ENCODE assay signal across 8 cellular contexts in genomic region chr3:152405915-152406802, GRCh38.
DNase-seq lines count a peak whose midpoint lies in the region; ATAC-seq and TF ChIP-seq lines count a peak whose summit lies in the region.

No MANE protein-coding gene starts in this region.

- TF ChIP-seq CTCF in chondrocyte (IDR thresholded peaks at IDR 0.05): no peak
- no peak for TF ChIP-seq CTCF in natural killer cell (IDR thresholded peaks at IDR 0.05)

- H3K9me3 Mint-ChIP-seq in chondrocyte (ENCODE audit: low read depth) (no peaks in the 10 kb centered on the region), natural killer cell (no peaks in the 10 kb centered on the region)

- H3K36me3 Mint-ChIP-seq in chondrocyte (ENCODE audit: low read depth): no peaks in the 10 kb centered on the region
- no peaks in the 10 kb centered on the region for H3K36me3 Mint-ChIP-seq in natural killer cell

- H3K4me3 Mint-ChIP-seq in chondrocyte (ENCODE audit: unreplicated experiment) (peak overlapping the region; percentile 36), natural killer cell (no peak overlapping the region)

- ATAC-seq in natural killer cell (no peak), GM21423 (IDR thresholded peaks at IDR 0.05; ENCODE audit: unreplicated experiment) (no peak)

- H3K27ac Mint-ChIP-seq in chondrocyte (ENCODE audit: unreplicated experiment) (peak overlapping the region; percentile 85), natural killer cell (peak overlapping the region; percentile 83 to 91)

- intact Hi-C loops in natural killer cell (cut with micrococcal nuclease): loop anchor here (10.0 kb wide), 1 partner anchor 131 kb away; no protein-coding TSS in a partner anchor

- DNase-seq in CD1c-positive myeloid dendritic cell (ENCODE audit: extremely low spot score) (peak; percentile 79), NCI-H1436 treated with DMSO at 0.1 percent for 48 hours (lab: John Stamatoyannopoulos, UW) (peak; percentile 81), chondrocyte (ENCODE audit: low spot score) (no peak), natural killer cell (no peak), NCI-H748 (lab: John Stamatoyannopoulos, UW; ENCODE audit: unreplicated experiment) (no peak), cerebellum (ENCODE audit: low spot score) (no peak)
- DNase-seq in stimulated activated CD8-positive, alpha-beta memory T cell treated with anti-CD3 and anti-CD28 coated beads, Interleukin-4, amount 100 ng/mL, for 48 hours: no peak

- H3K27me3 Mint-ChIP-seq in chondrocyte (ENCODE audit: low read depth): no peaks in the 10 kb centered on the region
- no peaks in the 10 kb centered on the region for H3K27me3 Mint-ChIP-seq in natural killer cell (ENCODE audit: low read depth in 2 of 2)

- H3K4me1 Mint-ChIP-seq in chondrocyte (ENCODE audit: low read depth) (peaks cover 63% of the 10 kb centered on the region), natural killer cell (peaks cover 64 to 71% of the 10 kb centered on the region in 2 donors)

Comparison
In these comparisons a context has a peak if more than half of its experiments do, and no peak if none do; other contexts are left out.
1. DNase-seq: peak in CD1c-positive myeloid dendritic cell (single experiment) and NCI-H1436 treated with DMSO at 0.1 percent for 48 hours (single experiment); none in chondrocyte (single experiment), natural killer cell (single experiment), stimulated activated CD8-positive, alpha-beta memory T cell treated with anti-CD3 and anti-CD28 coated beads, Interleukin-4, amount 100 ng/mL, for 48 hours (single experiment), NCI-H748 (single experiment) and cerebellum (single experiment).